In the genomic region with DNA sequence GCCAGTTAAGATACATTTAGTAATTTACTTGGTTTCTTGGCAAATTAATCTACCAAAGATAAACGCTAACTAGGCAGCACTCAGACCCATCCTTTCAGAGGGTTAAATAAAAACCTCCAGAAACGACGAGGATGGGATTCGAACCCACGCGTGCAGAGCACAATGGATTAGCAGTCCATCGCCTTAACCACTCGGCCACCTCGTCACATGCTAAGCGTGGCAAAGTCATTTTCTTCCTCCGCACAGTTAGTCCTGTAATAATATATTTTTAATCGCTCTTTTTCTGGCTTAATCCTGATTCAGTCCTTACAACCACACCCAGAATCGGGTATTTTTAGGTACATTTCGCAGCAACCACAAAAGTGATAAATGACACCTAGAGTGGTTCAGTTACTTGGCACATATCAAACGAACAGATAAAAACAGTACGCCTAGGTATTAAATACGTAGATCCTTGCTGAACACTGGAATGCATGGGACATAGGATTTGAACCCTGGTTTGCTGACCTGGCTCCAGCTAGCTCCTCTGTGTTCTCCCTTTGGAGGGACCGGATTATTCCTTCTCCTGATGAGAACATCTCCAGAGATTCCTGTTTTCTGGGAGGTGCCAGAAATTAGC, we compare ENCODE assay signal across 1 cellular context.
TF ChIP-seq lines count a peak whose summit lies in the region.

No MANE protein-coding gene starts in this region.

TF ChIP-seq in HepG2, 621 proteins besides CTCF, POLR2A, EP300 and RAD21 (continued from another document and continues in another):
- TF ChIP-seq, protein P1, sequence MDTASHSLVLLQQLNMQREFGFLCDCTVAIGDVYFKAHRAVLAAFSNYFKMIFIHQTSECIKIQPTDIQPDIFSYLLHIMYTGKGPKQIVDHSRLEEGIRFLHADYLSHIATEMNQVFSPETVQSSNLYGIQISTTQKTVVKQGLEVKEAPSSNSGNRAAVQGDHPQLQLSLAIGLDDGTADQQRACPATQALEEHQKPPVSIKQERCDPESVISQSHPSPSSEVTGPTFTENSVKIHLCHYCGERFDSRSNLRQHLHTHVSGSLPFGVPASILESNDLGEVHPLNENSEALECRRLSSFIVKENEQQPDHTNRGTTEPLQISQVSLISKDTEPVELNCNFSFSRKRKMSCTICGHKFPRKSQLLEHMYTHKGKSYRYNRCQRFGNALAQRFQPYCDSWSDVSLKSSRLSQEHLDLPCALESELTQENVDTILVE (CRISPR knock-in tag; IDR thresholded peaks at IDR 0.05), result peak; percentile 12; the same call in 1 of the 2 replicates
- TF ChIP-seq, protein P2, sequence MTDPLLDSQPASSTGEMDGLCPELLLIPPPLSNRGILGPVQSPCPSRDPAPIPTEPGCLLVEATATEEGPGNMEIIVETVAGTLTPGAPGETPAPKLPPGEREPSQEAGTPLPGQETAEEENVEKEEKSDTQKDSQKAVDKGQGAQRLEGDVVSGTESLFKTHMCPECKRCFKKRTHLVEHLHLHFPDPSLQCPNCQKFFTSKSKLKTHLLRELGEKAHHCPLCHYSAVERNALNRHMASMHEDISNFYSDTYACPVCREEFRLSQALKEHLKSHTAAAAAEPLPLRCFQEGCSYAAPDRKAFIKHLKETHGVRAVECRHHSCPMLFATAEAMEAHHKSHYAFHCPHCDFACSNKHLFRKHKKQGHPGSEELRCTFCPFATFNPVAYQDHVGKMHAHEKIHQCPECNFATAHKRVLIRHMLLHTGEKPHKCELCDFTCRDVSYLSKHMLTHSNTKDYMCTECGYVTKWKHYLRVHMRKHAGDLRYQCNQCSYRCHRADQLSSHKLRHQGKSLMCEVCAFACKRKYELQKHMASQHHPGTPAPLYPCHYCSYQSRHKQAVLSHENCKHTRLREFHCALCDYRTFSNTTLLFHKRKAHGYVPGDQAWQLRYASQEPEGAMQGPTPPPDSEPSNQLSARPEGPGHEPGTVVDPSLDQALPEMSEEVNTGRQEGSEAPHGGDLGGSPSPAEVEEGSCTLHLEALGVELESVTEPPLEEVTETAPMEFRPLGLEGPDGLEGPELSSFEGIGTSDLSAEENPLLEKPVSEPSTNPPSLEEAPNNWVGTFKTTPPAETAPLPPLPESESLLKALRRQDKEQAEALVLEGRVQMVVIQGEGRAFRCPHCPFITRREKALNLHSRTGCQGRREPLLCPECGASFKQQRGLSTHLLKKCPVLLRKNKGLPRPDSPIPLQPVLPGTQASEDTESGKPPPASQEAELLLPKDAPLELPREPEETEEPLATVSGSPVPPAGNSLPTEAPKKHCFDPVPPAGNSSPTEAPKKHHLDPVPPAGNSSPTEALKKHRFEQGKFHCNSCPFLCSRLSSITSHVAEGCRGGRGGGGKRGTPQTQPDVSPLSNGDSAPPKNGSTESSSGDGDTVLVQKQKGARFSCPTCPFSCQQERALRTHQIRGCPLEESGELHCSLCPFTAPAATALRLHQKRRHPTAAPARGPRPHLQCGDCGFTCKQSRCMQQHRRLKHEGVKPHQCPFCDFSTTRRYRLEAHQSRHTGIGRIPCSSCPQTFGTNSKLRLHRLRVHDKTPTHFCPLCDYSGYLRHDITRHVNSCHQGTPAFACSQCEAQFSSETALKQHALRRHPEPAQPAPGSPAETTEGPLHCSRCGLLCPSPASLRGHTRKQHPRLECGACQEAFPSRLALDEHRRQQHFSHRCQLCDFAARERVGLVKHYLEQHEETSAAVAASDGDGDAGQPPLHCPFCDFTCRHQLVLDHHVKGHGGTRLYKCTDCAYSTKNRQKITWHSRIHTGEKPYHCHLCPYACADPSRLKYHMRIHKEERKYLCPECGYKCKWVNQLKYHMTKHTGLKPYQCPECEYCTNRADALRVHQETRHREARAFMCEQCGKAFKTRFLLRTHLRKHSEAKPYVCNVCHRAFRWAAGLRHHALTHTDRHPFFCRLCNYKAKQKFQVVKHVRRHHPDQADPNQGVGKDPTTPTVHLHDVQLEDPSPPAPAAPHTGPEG (CRISPR knock-in tag; IDR thresholded peaks at IDR 0.05), result 0 out of 2 replicates have a peak, but pooled peaks have one; percentile 43
- TF ChIP-seq ZNF232 (CRISPR knock-in tag; IDR thresholded peaks at IDR 0.05; ENCODE audit: borderline replicate concordance) (0 out of 2 replicates have a peak, but pooled peaks have one; percentile 28), KLF13 (CRISPR knock-in tag; IDR thresholded peaks at IDR 0.05) (no peak), DMAP1 (CRISPR knock-in tag; IDR thresholded peaks at IDR 0.05) (0 out of 2 replicates have a peak, but pooled peaks have one; percentile 35), PLRG1 (conservative IDR thresholded peaks at IDR 0.05) (no peak), PHF21A (CRISPR knock-in tag; IDR thresholded peaks at IDR 0.05) (peak; percentile 70; the same call in 1 of the 2 replicates), ZNF510 (CRISPR knock-in tag; IDR thresholded peaks at IDR 0.05; ENCODE audit: low read depth) (no peak), HOXA5 (CRISPR knock-in tag; IDR thresholded peaks at IDR 0.05) (0 out of 2 replicates have a peak, but pooled peaks have one; percentile 26), IRF2 (CRISPR knock-in tag; IDR thresholded peaks at IDR 0.05) (0 out of 2 replicates have a peak, but pooled peaks have one; percentile 49), HDAC2 (CRISPR knock-in tag; IDR thresholded peaks at IDR 0.05) (peak; percentile 48; the same call in 1 of the 2 replicates), KMT2B (CRISPR knock-in tag; IDR thresholded peaks at IDR 0.05) (peak; percentile 42; the same call in 1 of the 2 replicates), HOXA3 (CRISPR knock-in tag; IDR thresholded peaks at IDR 0.05) (0 out of 2 replicates have a peak, but pooled peaks have one; percentile 26), PHF20 (CRISPR knock-in tag; IDR thresholded peaks at IDR 0.05) (peak; percentile 17; the same call in 1 of the 2 replicates), ZNF331 (CRISPR knock-in tag; IDR thresholded peaks at IDR 0.05) (peak; percentile 57; the same call in 1 of the 2 replicates), ZNF101 (CRISPR knock-in tag; IDR thresholded peaks at IDR 0.05; ENCODE audit: borderline replicate concordance, low read depth) (no peak), GATAD2A (CRISPR knock-in tag; IDR thresholded peaks at IDR 0.05) (peak; percentile 74), CREB1 (IDR thresholded peaks at IDR 0.05) (no peak), CREB1 (CRISPR knock-in tag; IDR thresholded peaks at IDR 0.05) (peak; percentile 82), BRCA1 (CRISPR knock-in tag; IDR thresholded peaks at IDR 0.05) (0 out of 2 replicates have a peak, but pooled peaks have one; percentile 45), ZNF557 (CRISPR knock-in tag; IDR thresholded peaks at IDR 0.05) (0 out of 2 replicates have a peak, but pooled peaks have one; percentile 51), TAF1 (CRISPR knock-in tag; IDR thresholded peaks at IDR 0.05) (no peak), KDM2A (CRISPR knock-in tag; IDR thresholded peaks at IDR 0.05; ENCODE audit: borderline replicate concordance, low read depth) (peak; percentile 72), FOXA1 (IDR thresholded peaks at IDR 0.05) (no peak), FOXA1 (CRISPR knock-in tag; IDR thresholded peaks at IDR 0.05) (0 out of 2 replicates have a peak, but pooled peaks have one; percentile 12)
- TF ChIP-seq, protein P3, sequence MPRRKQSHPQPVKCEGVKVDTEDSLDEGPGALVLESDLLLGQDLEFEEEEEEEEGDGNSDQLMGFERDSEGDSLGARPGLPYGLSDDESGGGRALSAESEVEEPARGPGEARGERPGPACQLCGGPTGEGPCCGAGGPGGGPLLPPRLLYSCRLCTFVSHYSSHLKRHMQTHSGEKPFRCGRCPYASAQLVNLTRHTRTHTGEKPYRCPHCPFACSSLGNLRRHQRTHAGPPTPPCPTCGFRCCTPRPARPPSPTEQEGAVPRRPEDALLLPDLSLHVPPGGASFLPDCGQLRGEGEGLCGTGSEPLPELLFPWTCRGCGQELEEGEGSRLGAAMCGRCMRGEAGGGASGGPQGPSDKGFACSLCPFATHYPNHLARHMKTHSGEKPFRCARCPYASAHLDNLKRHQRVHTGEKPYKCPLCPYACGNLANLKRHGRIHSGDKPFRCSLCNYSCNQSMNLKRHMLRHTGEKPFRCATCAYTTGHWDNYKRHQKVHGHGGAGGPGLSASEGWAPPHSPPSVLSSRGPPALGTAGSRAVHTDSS (CRISPR knock-in tag; conservative IDR thresholded peaks at IDR 0.05), result peak; percentile 42; the same call in 1 of the 2 replicates
- TF ChIP-seq, protein P4, sequence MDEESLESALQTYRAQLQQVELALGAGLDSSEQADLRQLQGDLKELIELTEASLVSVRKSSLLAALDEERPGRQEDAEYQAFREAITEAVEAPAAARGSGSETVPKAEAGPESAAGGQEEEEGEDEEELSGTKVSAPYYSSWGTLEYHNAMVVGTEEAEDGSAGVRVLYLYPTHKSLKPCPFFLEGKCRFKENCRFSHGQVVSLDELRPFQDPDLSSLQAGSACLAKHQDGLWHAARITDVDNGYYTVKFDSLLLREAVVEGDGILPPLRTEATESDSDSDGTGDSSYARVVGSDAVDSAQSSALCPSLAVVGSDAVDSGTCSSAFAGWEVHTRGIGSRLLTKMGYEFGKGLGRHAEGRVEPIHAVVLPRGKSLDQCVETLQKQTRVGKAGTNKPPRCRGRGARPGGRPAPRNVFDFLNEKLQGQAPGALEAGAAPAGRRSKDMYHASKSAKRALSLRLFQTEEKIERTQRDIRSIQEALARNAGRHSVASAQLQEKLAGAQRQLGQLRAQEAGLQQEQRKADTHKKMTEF (CRISPR knock-in tag; IDR thresholded peaks at IDR 0.05), result peak; percentile 67; the same call in 1 of the 2 replicates
- TF ChIP-seq, protein P5, sequence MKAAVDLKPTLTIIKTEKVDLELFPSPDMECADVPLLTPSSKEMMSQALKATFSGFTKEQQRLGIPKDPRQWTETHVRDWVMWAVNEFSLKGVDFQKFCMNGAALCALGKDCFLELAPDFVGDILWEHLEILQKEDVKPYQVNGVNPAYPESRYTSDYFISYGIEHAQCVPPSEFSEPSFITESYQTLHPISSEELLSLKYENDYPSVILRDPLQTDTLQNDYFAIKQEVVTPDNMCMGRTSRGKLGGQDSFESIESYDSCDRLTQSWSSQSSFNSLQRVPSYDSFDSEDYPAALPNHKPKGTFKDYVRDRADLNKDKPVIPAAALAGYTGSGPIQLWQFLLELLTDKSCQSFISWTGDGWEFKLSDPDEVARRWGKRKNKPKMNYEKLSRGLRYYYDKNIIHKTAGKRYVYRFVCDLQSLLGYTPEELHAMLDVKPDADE (CRISPR knock-in tag; IDR thresholded peaks at IDR 0.05), result no peak
- TF ChIP-seq, protein P6, sequence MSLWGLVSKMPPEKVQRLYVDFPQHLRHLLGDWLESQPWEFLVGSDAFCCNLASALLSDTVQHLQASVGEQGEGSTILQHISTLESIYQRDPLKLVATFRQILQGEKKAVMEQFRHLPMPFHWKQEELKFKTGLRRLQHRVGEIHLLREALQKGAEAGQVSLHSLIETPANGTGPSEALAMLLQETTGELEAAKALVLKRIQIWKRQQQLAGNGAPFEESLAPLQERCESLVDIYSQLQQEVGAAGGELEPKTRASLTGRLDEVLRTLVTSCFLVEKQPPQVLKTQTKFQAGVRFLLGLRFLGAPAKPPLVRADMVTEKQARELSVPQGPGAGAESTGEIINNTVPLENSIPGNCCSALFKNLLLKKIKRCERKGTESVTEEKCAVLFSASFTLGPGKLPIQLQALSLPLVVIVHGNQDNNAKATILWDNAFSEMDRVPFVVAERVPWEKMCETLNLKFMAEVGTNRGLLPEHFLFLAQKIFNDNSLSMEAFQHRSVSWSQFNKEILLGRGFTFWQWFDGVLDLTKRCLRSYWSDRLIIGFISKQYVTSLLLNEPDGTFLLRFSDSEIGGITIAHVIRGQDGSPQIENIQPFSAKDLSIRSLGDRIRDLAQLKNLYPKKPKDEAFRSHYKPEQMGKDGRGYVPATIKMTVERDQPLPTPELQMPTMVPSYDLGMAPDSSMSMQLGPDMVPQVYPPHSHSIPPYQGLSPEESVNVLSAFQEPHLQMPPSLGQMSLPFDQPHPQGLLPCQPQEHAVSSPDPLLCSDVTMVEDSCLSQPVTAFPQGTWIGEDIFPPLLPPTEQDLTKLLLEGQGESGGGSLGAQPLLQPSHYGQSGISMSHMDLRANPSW (CRISPR knock-in tag; IDR thresholded peaks at IDR 0.05; ENCODE audit: borderline replicate concordance), result peak; percentile 66; the same call in 1 of the 2 replicates
- TF ChIP-seq, protein P7, sequence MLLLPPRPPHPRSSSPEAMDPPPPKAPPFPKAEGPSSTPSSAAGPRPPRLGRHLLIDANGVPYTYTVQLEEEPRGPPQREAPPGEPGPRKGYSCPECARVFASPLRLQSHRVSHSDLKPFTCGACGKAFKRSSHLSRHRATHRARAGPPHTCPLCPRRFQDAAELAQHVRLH (CRISPR knock-in tag; IDR thresholded peaks at IDR 0.05; ENCODE audit: borderline replicate concordance, low read depth), result 0 out of 2 replicates have a peak, but pooled peaks have one; percentile 30
- TF ChIP-seq, protein P8, sequence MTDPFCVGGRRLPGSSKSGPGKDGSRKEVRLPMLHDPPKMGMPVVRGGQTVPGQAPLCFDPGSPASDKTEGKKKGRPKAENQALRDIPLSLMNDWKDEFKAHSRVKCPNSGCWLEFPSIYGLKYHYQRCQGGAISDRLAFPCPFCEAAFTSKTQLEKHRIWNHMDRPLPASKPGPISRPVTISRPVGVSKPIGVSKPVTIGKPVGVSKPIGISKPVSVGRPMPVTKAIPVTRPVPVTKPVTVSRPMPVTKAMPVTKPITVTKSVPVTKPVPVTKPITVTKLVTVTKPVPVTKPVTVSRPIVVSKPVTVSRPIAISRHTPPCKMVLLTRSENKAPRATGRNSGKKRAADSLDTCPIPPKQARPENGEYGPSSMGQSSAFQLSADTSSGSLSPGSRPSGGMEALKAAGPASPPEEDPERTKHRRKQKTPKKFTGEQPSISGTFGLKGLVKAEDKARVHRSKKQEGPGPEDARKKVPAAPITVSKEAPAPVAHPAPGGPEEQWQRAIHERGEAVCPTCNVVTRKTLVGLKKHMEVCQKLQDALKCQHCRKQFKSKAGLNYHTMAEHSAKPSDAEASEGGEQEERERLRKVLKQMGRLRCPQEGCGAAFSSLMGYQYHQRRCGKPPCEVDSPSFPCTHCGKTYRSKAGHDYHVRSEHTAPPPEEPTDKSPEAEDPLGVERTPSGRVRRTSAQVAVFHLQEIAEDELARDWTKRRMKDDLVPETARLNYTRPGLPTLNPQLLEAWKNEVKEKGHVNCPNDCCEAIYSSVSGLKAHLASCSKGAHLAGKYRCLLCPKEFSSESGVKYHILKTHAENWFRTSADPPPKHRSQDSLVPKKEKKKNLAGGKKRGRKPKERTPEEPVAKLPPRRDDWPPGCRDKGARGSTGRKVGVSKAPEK (CRISPR knock-in tag; IDR thresholded peaks at IDR 0.05; ENCODE audit: borderline replicate concordance), result 0 out of 2 replicates have a peak, but pooled peaks have one; percentile 43
- TF ChIP-seq, protein P9, sequence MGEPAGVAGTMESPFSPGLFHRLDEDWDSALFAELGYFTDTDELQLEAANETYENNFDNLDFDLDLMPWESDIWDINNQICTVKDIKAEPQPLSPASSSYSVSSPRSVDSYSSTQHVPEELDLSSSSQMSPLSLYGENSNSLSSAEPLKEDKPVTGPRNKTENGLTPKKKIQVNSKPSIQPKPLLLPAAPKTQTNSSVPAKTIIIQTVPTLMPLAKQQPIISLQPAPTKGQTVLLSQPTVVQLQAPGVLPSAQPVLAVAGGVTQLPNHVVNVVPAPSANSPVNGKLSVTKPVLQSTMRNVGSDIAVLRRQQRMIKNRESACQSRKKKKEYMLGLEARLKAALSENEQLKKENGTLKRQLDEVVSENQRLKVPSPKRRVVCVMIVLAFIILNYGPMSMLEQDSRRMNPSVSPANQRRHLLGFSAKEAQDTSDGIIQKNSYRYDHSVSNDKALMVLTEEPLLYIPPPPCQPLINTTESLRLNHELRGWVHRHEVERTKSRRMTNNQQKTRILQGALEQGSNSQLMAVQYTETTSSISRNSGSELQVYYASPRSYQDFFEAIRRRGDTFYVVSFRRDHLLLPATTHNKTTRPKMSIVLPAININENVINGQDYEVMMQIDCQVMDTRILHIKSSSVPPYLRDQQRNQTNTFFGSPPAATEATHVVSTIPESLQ (CRISPR knock-in tag; conservative IDR thresholded peaks at IDR 0.05), result no peak; the same call in 1 of the 2 replicates
